In genomic region chr13:57627663-57628062, GRCh38 we compare ENCODE assay signal across 9 cellular contexts. TPM values are rescaled to one million over a fixed set of nuclear protein-coding genes. Genes with fewer than 3 reads are reported as not detected.
DNase-seq lines count a peak whose midpoint lies in the region; FAIRE-seq and TF ChIP-seq lines count a peak whose summit lies in the region.
"Had no signal": no experiment of that assay in that cellular context is flagged by ENCODE, and none has a peak within 500 bp of the region (broad histone marks: within the 10 kb centered on the region; RNA-seq: fewer than 3 reads in every experiment).

No MANE protein-coding gene starts in this region.

- H3K36me3 ChIP-seq in keratinocyte (ENCODE audit: control insufficient read depth in 2 of 2, extremely low read depth in 1 of 2, insufficient read depth in 2 of 2, low read length in 2 of 2): no peaks in the 10 kb centered on the region

- no peak overlapping the region for H2AFZ ChIP-seq in keratinocyte (ENCODE audit: control insufficient read depth, low read length)

- no peaks in the 10 kb centered on the region for H3K79me2 ChIP-seq in keratinocyte (ENCODE audit: control insufficient read depth, insufficient read depth, low read length)

- dilution Hi-C loops in keratinocyte (cut with MboI; ENCODE audit: extremely low pct_ligation_motif_present, low sequenced_read_pairs): no loop called here

- no peaks in the 10 kb centered on the region for H3K4me1 ChIP-seq in keratinocyte (ENCODE audit: control insufficient read depth, extremely low read depth, insufficient read depth, low read length)

- no peak overlapping the region for H3K9ac ChIP-seq in keratinocyte (ENCODE audit: control insufficient read depth, extremely low read depth, insufficient read depth, low read length)

- no peak overlapping the region for H3K4me2 ChIP-seq in keratinocyte (ENCODE audit: control insufficient read depth, extremely low read depth, insufficient read depth, low read depth, low read length)

- H4K20me1 ChIP-seq in keratinocyte (ENCODE audit: control insufficient read depth, extremely low read depth, insufficient read depth, low read length): no peaks in the 10 kb centered on the region

- peaks cover 37% of the 10 kb centered on the region for H3K27me3 ChIP-seq in keratinocyte (ENCODE audit: control insufficient read depth, extremely low read depth, insufficient read depth, low read length)

- no peak overlapping the region for H3K27ac ChIP-seq in keratinocyte (ENCODE audit: control insufficient read depth, insufficient read depth, low read length)

- no peak overlapping the region for H3K4me3 ChIP-seq in keratinocyte (ENCODE audit: control insufficient read depth in 2 of 3, extremely low read depth in 1 of 3, insufficient read depth in 2 of 3, low read depth in 1 of 3, low read length in 3 of 3)

- in situ Hi-C loops in KBM-7 (cut with MboI; ENCODE audit: low pct_unique_long_range_greater_than_20kb, low sequenced_read_pairs): no loop called here

- TF ChIP-seq CTCF in keratinocyte (optimal IDR thresholded peaks at IDR 0.05 in 1 of 3, IDR thresholded peaks at IDR 0.05 in 1 of 3, conservative IDR thresholded peaks at IDR 0.05 in 1 of 3; ENCODE audit: extremely low read depth in 1 of 3, insufficient read depth in 2 of 3, low read length in 3 of 3): peak in 2 of 3 experiments; percentile 28 to 30

- H3K9me3 ChIP-seq in keratinocyte (ENCODE audit: control insufficient read depth, low read depth, low read length): peaks cover 5% of the 10 kb centered on the region

- no peak for FAIRE-seq in keratinocyte (lab: Jason Lieb, UNC)
- FAIRE-seq: G401.6 had no signal

- DNase-seq in NCI-H510A treated with DMSO at 0.1 percent for 48 hours (lab: John Stamatoyannopoulos, UW) (peak; percentile 58), NCI-H510A (lab: John Stamatoyannopoulos, UW) (no peak), KBM-7 (peak; percentile 44), SKM-1 (lab: John Stamatoyannopoulos, UW; ENCODE audit: unreplicated experiment) (peak; percentile 50), keratinocyte (ENCODE audit: low read depth, low spot score) (no peak), OCI-M2 (lab: John Stamatoyannopoulos, UW; ENCODE audit: unreplicated experiment) (no peak), occipital lobe (lab: John Stamatoyannopoulos, UW) (no peak), T-helper 9 cell (no peak)

- no peaks in the 10 kb centered on the region for H3K9me1 ChIP-seq in keratinocyte (ENCODE audit: control insufficient read depth, extremely low read depth, insufficient read depth, low read length)

RNA-seq across cellular contexts. Expression of gene PCDH17, which starts 3.9 kb away (rescaled TPM):
- polyA plus RNA-seq in keratinocyte: not detected in 3 replicates
- not detected for polyA plus RNA-seq in keratinocyte (2011; ENCODE audit: low read depth)
- polyA plus RNA-seq in keratinocyte (2011; cell fraction: cytosol; rRNA removed): not detected in 2 replicates
- polyA plus RNA-seq in keratinocyte (2011; cell fraction: nucleus; rRNA removed): not detected in 2 replicates
- polyA plus RNA-seq in keratinocyte (2012; ENCODE audit: low replicate concordance): not detected in 2 replicates
- polyA minus RNA-seq in keratinocyte: not detected in 3 replicates
- not detected for polyA minus RNA-seq in keratinocyte (2011; cell fraction: cytosol; rRNA and poly(A)+ RNA removed)
- not detected in 2 replicates for polyA minus RNA-seq in keratinocyte (2011; cell fraction: nucleus; rRNA and poly(A)+ RNA removed)
- total RNA-seq in occipital lobe: 21.1 TPM

Comparison
In these comparisons a context has a peak if more than half of its experiments do, and no peak if none do; other contexts are left out.
1. DNase-seq: peak in NCI-H510A treated with DMSO at 0.1 percent for 48 hours (single experiment), KBM-7 (single experiment) and SKM-1 (single experiment); none in NCI-H510A (single experiment), keratinocyte (single experiment), OCI-M2 (single experiment), occipital lobe (single experiment) and T-helper 9 cell (single experiment).